Comparison of ENCODE assay signal across 24 cellular contexts in genomic region chr3:33704891-33705290, GRCh38.
"Had no signal": no experiment of that assay in that cellular context is flagged by ENCODE, and none has a peak within 500 bp of the region (broad histone marks: within the 10 kb centered on the region; RNA-seq: fewer than 3 reads in every experiment).

No MANE protein-coding gene starts in this region.

- H3K4me1 Mint-ChIP-seq: mesothelial cell of epicardium had no signal

- H3K27me3 ChIP-seq: cardiac muscle cell, colonic mucosa, heart left ventricle, ovary, right lobe of liver, uterus had no signal

- DNase-seq: activated CD4-positive, alpha-beta T cell treated with anti-CD3 and anti-CD28 coated beads, Interleukin-2, amount 10 ng/mL, durations not matched to agents 24 days and 14 days; activated T-cell treated with anti-CD3 and anti-CD28 coated beads, Interleukin-2, amount 50 U/mL, for 1 hour; anterior cingulate cortex; cerebellar nuclear complex; colonic mucosa; effector CD8-positive, alpha-beta T cell; heart left ventricle; hypothalamus; immature natural killer cell; kidney; left colon; naive thymus-derived CD4-positive, alpha-beta T cell; ovary; right lobe of liver; stimulated activated CD4-positive, alpha-beta T cell treated with anti-CD3 and anti-CD28 coated beads, Interleukin-2, amount 100 ng/mL, for 48 hours; substantia nigra; uterus had no signal

- H3K4me3 ChIP-seq: cardiac muscle cell, colonic mucosa, heart left ventricle, ovary, right lobe of liver, uterus had no signal

- H3K27ac Mint-ChIP-seq: activated CD4-positive, alpha-beta T cell treated with anti-CD3 and anti-CD28 coated beads, Interleukin-2, amount 10 ng/mL, durations not matched to agents 24 days and 14 days; activated naive CD4-positive, alpha-beta T cell treated with anti-CD3 and anti-CD28 coated beads, Interleukin-2, amount 50 U/mL, for 24 hours; activated T-helper 2 cell treated with anti-CD3 and anti-CD28 coated beads, Interferon-gamma antibody, Interleukin-2, Interleukin-4, amounts not matched to agents 10 μg/mL and 5 μg/mL and 100 μg/mL, durations not matched to agents 14 hours and 24 hours and 36 hours; immature natural killer cell; mesothelial cell of epicardium; naive thymus-derived CD4-positive, alpha-beta T cell; progenitor cell of endocrine pancreas; stimulated activated naive CD8-positive, alpha-beta T cell treated with anti-CD3 and anti-CD28 coated beads, Interleukin-15, Interleukin-2, amounts not matched to agents 100 ng/mL and 50 ng/mL, for 24 hours; type B pancreatic cell had no signal

- H3K27me3 Mint-ChIP-seq: activated CD4-positive, alpha-beta T cell treated with anti-CD3 and anti-CD28 coated beads, Interleukin-2, amount 10 ng/mL, durations not matched to agents 24 days and 14 days; activated naive CD4-positive, alpha-beta T cell treated with anti-CD3 and anti-CD28 coated beads, Interleukin-2, amount 50 U/mL, for 24 hours; naive thymus-derived CD4-positive, alpha-beta T cell; progenitor cell of endocrine pancreas; stimulated activated naive CD8-positive, alpha-beta T cell treated with anti-CD3 and anti-CD28 coated beads, Interleukin-15, Interleukin-2, amounts not matched to agents 100 ng/mL and 50 ng/mL, for 24 hours; type B pancreatic cell had no signal

- H3K4me3 Mint-ChIP-seq: activated CD4-positive, alpha-beta T cell treated with anti-CD3 and anti-CD28 coated beads, Interleukin-2, amount 10 ng/mL, durations not matched to agents 24 days and 14 days; activated naive CD4-positive, alpha-beta T cell treated with anti-CD3 and anti-CD28 coated beads, Interleukin-2, amount 50 U/mL, for 24 hours; immature natural killer cell; mesothelial cell of epicardium; naive thymus-derived CD4-positive, alpha-beta T cell; stimulated activated naive CD8-positive, alpha-beta T cell treated with anti-CD3 and anti-CD28 coated beads, Interleukin-15, Interleukin-2, amounts not matched to agents 100 ng/mL and 50 ng/mL, for 24 hours; type B pancreatic cell had no signal

- H3K9me3 ChIP-seq: colonic mucosa, ovary, right lobe of liver had no signal

- H3K36me3 ChIP-seq: cardiac muscle cell, colonic mucosa, ovary, right lobe of liver, uterus had no signal

- H3K27ac ChIP-seq: cardiac muscle cell, colonic mucosa, heart left ventricle, ovary, right lobe of liver, uterus had no signal

- ATAC-seq: heart left ventricle; left colon; naive thymus-derived CD4-positive, alpha-beta T cell; right lobe of liver had no signal

- H3K4me1 ChIP-seq: colonic mucosa, right lobe of liver, uterus had no signal

- FAIRE-seq: kidney had no signal
